In genomic region chr14:69685217-69685616, GRCh38 we compare ENCODE assay signal across 7 cellular contexts.
A peak's percentile ranks its signal among the peaks of the same experiment; 100 is the strongest.
DNase-seq lines count a peak whose midpoint lies in the region; ATAC-seq and TF ChIP-seq lines count a peak whose summit lies in the region.

No MANE protein-coding gene starts in this region.

- CTCF ChIA-PET in activated CD4-positive, alpha-beta T cell treated with anti-CD3 and anti-CD28 coated beads, Interleukin-2, amount 10 ng/mL, durations not matched to agents 7 days and 5 days (lab: Charles Lee): interaction anchor here (0.8 to 1.8 kb wide), 5 partner anchors 9 to 77 kb away, joined by 3 to 6 read pairs (median 3); no protein-coding TSS in a partner anchor
- CTCF ChIA-PET in A673 (lab: Charles Lee): no interaction called here

- DNase-seq in activated CD4-positive, alpha-beta T cell treated with anti-CD3 and anti-CD28 coated beads, Interleukin-2, amount 10 ng/mL, durations not matched to agents 7 days and 5 days: peak; percentile 54
- peak in 2 of 3 experiments; percentile 57 to 59 for DNase-seq in stimulated activated CD4-positive, alpha-beta T cell treated with anti-CD3 and anti-CD28 coated beads, TNF-alpha, amount 100 ng/mL, for 4 hours (ENCODE audit: low read depth in 3 of 3)
- no peak for DNase-seq in A673 (ENCODE audit: low spot score)
- DNase-seq in cortex of kidney (lab: John Stamatoyannopoulos, UW): no peak

- intact Hi-C loops in A673 (cut with micrococcal nuclease; ENCODE audit: unreplicated experiment): no loop called here

- no peak for TF ChIP-seq CTCF in A673 (conservative IDR thresholded peaks at IDR 0.05; ENCODE audit: low read depth, low read length)

- H3K36me3 ChIP-seq in A673 (ENCODE audit: insufficient read depth, low read length, poor library complexity, severe bottlenecking): no peaks in the 10 kb centered on the region

- H3K4me1 Mint-ChIP-seq in activated CD4-positive, alpha-beta T cell treated with anti-CD3 and anti-CD28 coated beads, Interleukin-2, amount 10 ng/mL, durations not matched to agents 7 days and 5 days: peaks cover 79% of the 10 kb centered on the region

- H3K4me1 ChIP-seq in A673 (ENCODE audit: insufficient read depth, low read length, poor library complexity, severe bottlenecking): no peaks in the 10 kb centered on the region

- peaks cover 19% of the 10 kb centered on the region for H3K36me3 Mint-ChIP-seq in activated CD4-positive, alpha-beta T cell treated with anti-CD3 and anti-CD28 coated beads, Interleukin-2, amount 10 ng/mL, durations not matched to agents 7 days and 5 days (ENCODE audit: low read depth)

- no peaks in the 10 kb centered on the region for H3K9me3 ChIP-seq in A673 (ENCODE audit: low read depth, low read length, poor library complexity, severe bottlenecking)

- no peaks in the 10 kb centered on the region for H3K27me3 Mint-ChIP-seq in activated CD4-positive, alpha-beta T cell treated with anti-CD3 and anti-CD28 coated beads, Interleukin-2, amount 10 ng/mL, durations not matched to agents 7 days and 5 days

- peak; percentile 47 for ATAC-seq in HG03565 (IDR thresholded peaks at IDR 0.05; ENCODE audit: unreplicated experiment)
- ATAC-seq in esophagus mucosa: peak; percentile 92
- no peak for ATAC-seq in GM19328 (IDR thresholded peaks at IDR 0.05; ENCODE audit: unreplicated experiment)

- no peak overlapping the region for H3K4me3 ChIP-seq in A673 (ENCODE audit: low read depth, low read length, poor library complexity, severe bottlenecking)

- no peak overlapping the region for H3K4me3 Mint-ChIP-seq in activated CD4-positive, alpha-beta T cell treated with anti-CD3 and anti-CD28 coated beads, Interleukin-2, amount 10 ng/mL, durations not matched to agents 7 days and 5 days

- no peaks in the 10 kb centered on the region for H3K27me3 ChIP-seq in A673 (replicated peaks; ENCODE audit: insufficient read depth, low read depth, low read length, poor library complexity)

- BruUV-seq in A673 (replicated peaks; lab: Mats Ljungman, UMichigan): no TSS peak

- H3K27ac Mint-ChIP-seq in activated CD4-positive, alpha-beta T cell treated with anti-CD3 and anti-CD28 coated beads, Interleukin-2, amount 10 ng/mL, durations not matched to agents 7 days and 5 days: peak overlapping the region; percentile 63

- POLR2A ChIA-PET in activated CD4-positive, alpha-beta T cell treated with anti-CD3 and anti-CD28 coated beads, Interleukin-2, amount 10 ng/mL, durations not matched to agents 7 days and 5 days (lab: Charles Lee): no interaction called here
- POLR2A ChIA-PET in A673 (lab: Charles Lee; ENCODE audit: low non-redundant PET): no interaction called here

- no peak overlapping the region for H3K27ac ChIP-seq in A673 (ENCODE audit: low read depth, low read length, poor library complexity, severe bottlenecking)

- no peaks in the 10 kb centered on the region for H3K9me3 Mint-ChIP-seq in activated CD4-positive, alpha-beta T cell treated with anti-CD3 and anti-CD28 coated beads, Interleukin-2, amount 10 ng/mL, durations not matched to agents 7 days and 5 days

Comparison
In these comparisons a context has a peak if more than half of its experiments do, and no peak if none do; other contexts are left out.
1. DNase-seq: peak in activated CD4-positive, alpha-beta T cell treated with anti-CD3 and anti-CD28 coated beads, Interleukin-2, amount 10 ng/mL, durations not matched to agents 7 days and 5 days (single experiment) and stimulated activated CD4-positive, alpha-beta T cell treated with anti-CD3 and anti-CD28 coated beads, TNF-alpha, amount 100 ng/mL, for 4 hours (2 of 3); none in A673 (single experiment) and cortex of kidney (single experiment).